In the genomic region with DNA sequence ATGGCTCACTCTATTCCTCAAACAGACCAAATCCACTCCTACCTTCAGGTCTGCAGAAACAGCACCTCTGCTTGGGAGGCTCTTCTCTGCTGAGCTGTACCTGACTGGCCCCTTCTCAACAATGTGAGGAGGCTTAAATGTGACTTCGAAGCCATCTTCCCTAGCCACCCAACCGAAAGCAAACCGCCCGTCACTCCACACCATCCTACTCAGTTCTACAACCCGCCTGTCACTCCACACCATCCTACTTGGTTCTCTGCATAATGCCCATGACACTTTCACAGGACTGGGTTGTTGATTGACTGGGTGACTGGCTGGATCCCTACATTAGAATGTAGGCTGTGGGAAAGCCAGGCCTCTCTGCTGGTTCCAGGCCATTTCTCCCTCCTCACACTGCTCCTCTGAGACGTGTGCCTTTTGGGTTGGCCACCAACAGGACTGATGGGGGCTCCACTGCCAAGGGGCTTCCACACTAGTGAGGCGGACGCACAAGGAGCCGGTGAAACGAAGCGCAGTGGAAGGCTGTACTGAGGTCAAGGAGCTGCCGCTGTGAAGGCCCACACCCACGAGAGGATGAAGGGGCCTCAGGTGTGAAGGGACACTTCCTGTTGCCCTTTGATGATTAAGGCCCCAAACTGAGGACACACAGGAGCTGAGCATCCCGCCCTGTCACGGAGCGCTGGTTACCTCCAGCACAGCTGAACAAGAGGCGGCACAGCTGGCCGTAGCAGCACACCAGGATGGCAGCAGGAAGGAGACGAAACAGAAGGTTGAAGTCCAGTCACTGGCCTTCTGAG, we compare ENCODE assay signal across 19 cellular contexts. TPM values are rescaled to one million over a fixed set of nuclear protein-coding genes. Genes with fewer than 3 reads are reported as not detected.
"Had no signal": no experiment of that assay in that cellular context is flagged by ENCODE, and none has a peak within 500 bp of the region (broad histone marks: within the 10 kb centered on the region; RNA-seq: fewer than 3 reads in every experiment).

No MANE protein-coding gene starts in this region.

- H3K9ac ChIP-seq: parathyroid adenoma had no signal

- H3K9me3 ChIP-seq: ascending aorta, colonic mucosa, spleen had no signal

- H3K9me3 Mint-ChIP-seq: central memory CD8-positive, alpha-beta T cell; stimulated activated memory B cell treated with anti-CD40 and anti-IgM and Interleukin-4, amounts not matched to agents 10 μg/mL and 1 μg/mL and 100 μg/mL, for 72 hours had no signal

- H3K4me3 Mint-ChIP-seq: central memory CD8-positive, alpha-beta T cell; stimulated activated memory B cell treated with anti-CD40 and anti-IgM and Interleukin-4, amounts not matched to agents 10 μg/mL and 1 μg/mL and 100 μg/mL, for 72 hours had no signal

- H3K4me1 Mint-ChIP-seq: central memory CD8-positive, alpha-beta T cell had no signal

- H3K27ac ChIP-seq: ascending aorta, colonic mucosa, parathyroid adenoma, spleen, WERI-Rb-1 had no signal

- H3K36me3 Mint-ChIP-seq: naive B cell; stimulated activated memory B cell treated with anti-CD40 and anti-IgM and Interleukin-4, amounts not matched to agents 10 μg/mL and 1 μg/mL and 100 μg/mL, for 72 hours had no signal

- H3K27me3 ChIP-seq: ascending aorta, colonic mucosa had no signal

- H3K4me1 ChIP-seq: ascending aorta, colonic mucosa, parathyroid adenoma had no signal

- H3K4me3 ChIP-seq: ascending aorta, colonic mucosa, spleen had no signal

- DNase-seq: activated CD4-positive, alpha-beta T cell treated with anti-CD3 and anti-CD28 coated beads, Interleukin-2, amount 50 U/mL, for 4 hours; activated effector memory CD4-positive, alpha-beta T cell treated with anti-CD3 and anti-CD28 coated beads, Interleukin-2, amount 50 U/mL, for 16 hours; activated naive CD4-positive, alpha-beta T cell treated with anti-CD3 and anti-CD28 coated beads, Interleukin-2, amount 50 U/mL, for 16 hours; colonic mucosa; erythroblast; kidney; left ventricle myocardium superior; naive B cell; spleen; stimulated activated CD4-positive, alpha-beta T cell treated with anti-CD3 and anti-CD28 coated beads, Interleukin-4, amount 100 ng/mL, for 4 hours; SW 1271; WERI-Rb-1 had no signal

- H3K27ac Mint-ChIP-seq: stimulated activated memory B cell treated with anti-CD40 and anti-IgM and Interleukin-4, amounts not matched to agents 10 μg/mL and 1 μg/mL and 100 μg/mL, for 72 hours had no signal

- H3K36me3 ChIP-seq: ascending aorta, colonic mucosa, spleen had no signal

- ATAC-seq: left ventricle myocardium superior; stimulated activated memory B cell treated with anti-CD40 and anti-IgM and Interleukin-4, amounts not matched to agents 10 μg/mL and 1 μg/mL and 100 μg/mL, for 72 hours had no signal

RNA-seq across cellular contexts. Expression of gene SPATA19, which starts 47.5 kb away (rescaled TPM):
- total RNA-seq: ascending aorta; colonic mucosa; frontal cortex; kidney; left ventricle myocardium superior; mononuclear cell; spleen; T-helper 2 cell treated with Interferon-gamma antibody and Interleukin-4, amounts not matched to agents 100 ng/mL and 5 ng/mL, for 36 hours had no signal
